Comparison of ENCODE assay signal across 9 cellular contexts in genomic region chr11:536841-537621, GRCh38. TPM values are rescaled to one million over a fixed set of nuclear protein-coding genes. Genes with fewer than 3 reads are reported as not detected.
DNase-seq lines count a peak whose midpoint lies in the region; ATAC-seq and TF ChIP-seq lines count a peak whose summit lies in the region.
"Had no signal": no experiment of that assay in that cellular context is flagged by ENCODE, and none has a peak within 500 bp of the region (broad histone marks: within the 10 kb centered on the region; RNA-seq: fewer than 3 reads in every experiment).

TSS of gene LRRC56 (plus strand) at chr11:537527. CDS start at chr11:540685, 3,158 bp downstream.

- DNase-seq in NT2/D1 (ENCODE audit: low read depth, low spot score), result peak; percentile 70
- peak; percentile 95 for DNase-seq in activated T-cell treated with anti-CD3 and anti-CD28 coated beads, Interleukin-2, amount 50 U/mL, for 1 hour
- peak; percentile 74 for DNase-seq in esophagus squamous epithelium (lab: John Stamatoyannopoulos, UW)
- DNase-seq in nephron progenitor cell, result peak; percentile 90

- H3K27me3 Mint-ChIP-seq in nephron progenitor cell (ENCODE audit: low read depth, poor library complexity), result peaks cover 27% of the 10 kb centered on the region
- H3K27me3 Mint-ChIP-seq in stimulated activated naive CD8-positive, alpha-beta T cell treated with anti-CD3 and anti-CD28 coated beads, Interleukin-15, Interleukin-2, amounts not matched to agents 100 ng/mL and 50 ng/mL, for 24 hours, result no peaks in the 10 kb centered on the region

- H3K27ac Mint-ChIP-seq in nephron progenitor cell, result no peak within 1 kb of the TSS
- H3K27ac Mint-ChIP-seq in stimulated activated naive CD8-positive, alpha-beta T cell treated with anti-CD3 and anti-CD28 coated beads, Interleukin-15, Interleukin-2, amounts not matched to agents 100 ng/mL and 50 ng/mL, for 24 hours, result peak within 1 kb of the TSS; percentile 93

- intact Hi-C loops in esophagus squamous epithelium (cut with DNase I), result no loop called here

- H3K4me2 ChIP-seq in BLaER1 treated with 17β-estradiol and CSF1 and Interleukin-3, amounts not matched to agents 10 nM and 100 nM, result peak within 1 kb of the TSS; percentile 89 to 100 (median 98)

- H3K9me3 Mint-ChIP-seq in nephron progenitor cell, result no peaks in the 10 kb centered on the region
- H3K9me3 Mint-ChIP-seq in stimulated activated naive CD8-positive, alpha-beta T cell treated with anti-CD3 and anti-CD28 coated beads, Interleukin-15, Interleukin-2, amounts not matched to agents 100 ng/mL and 50 ng/mL, for 24 hours, result no peaks in the 10 kb centered on the region

- peak within 1 kb of the TSS; percentile 78 to 97 (median 90) for H3K4me3 ChIP-seq in BLaER1 treated with 17β-estradiol and CSF1 and Interleukin-3, amounts not matched to agents 10 nM and 100 nM
- peak within 1 kb of the TSS; percentile 84 for H3K4me3 ChIP-seq in NT2/D1 (ENCODE audit: insufficient read length, low read depth)
- peak within 1 kb of the TSS; percentile 12 to 96 (median 92) for H3K4me3 ChIP-seq in esophagus squamous epithelium

- H3K4me1 ChIP-seq in BLaER1 treated with 17β-estradiol and CSF1 and Interleukin-3, amounts not matched to agents 10 nM and 100 nM, result peaks cover 46 to 70% (median 63%) of the 10 kb centered on the region in 10 experiments
- H3K4me1 ChIP-seq in NT2/D1 (ENCODE audit: insufficient read depth, insufficient read length) (peaks cover 33% of the 10 kb centered on the region), esophagus squamous epithelium (peaks cover 40 to 54% (median 46%) of the 10 kb centered on the region in 3 donors)

- H3K27me3 ChIP-seq in BLaER1 treated with 17β-estradiol and CSF1 and Interleukin-3, amounts not matched to agents 10 nM and 100 nM, result no peaks in the 10 kb centered on the region
- peaks cover 26% of the 10 kb centered on the region for H3K27me3 ChIP-seq in NT2/D1 (ENCODE audit: insufficient read depth, insufficient read length)
- no peaks in the 10 kb centered on the region for H3K27me3 ChIP-seq in esophagus squamous epithelium

- ATAC-seq in GM19328 (IDR thresholded peaks at IDR 0.05; ENCODE audit: unreplicated experiment) (peak; percentile 42), HG03521 (IDR thresholded peaks at IDR 0.05; ENCODE audit: unreplicated experiment) (peak; percentile 42)

- 4% methylated on average over 5 of the region's 93 CpGs; no CpG with 5 or more reads in 1 of the 2 donors for WGBS in esophagus squamous epithelium, 2 donors

- H3K9me3 ChIP-seq in BLaER1 treated with 17β-estradiol and CSF1 and Interleukin-3, amounts not matched to agents 10 nM and 100 nM (replicated peaks in 1 of 11), result no peaks in the 10 kb centered on the region
- H3K9me3 ChIP-seq in NT2/D1 (ENCODE audit: insufficient read depth, low read length) (no peaks in the 10 kb centered on the region), esophagus squamous epithelium (no peaks in the 10 kb centered on the region)

- TF ChIP-seq POLR2A in esophagus squamous epithelium (IDR thresholded peaks at IDR 0.05), result peak in 1 of 4 donors; percentile 28

- peak within 1 kb of the TSS; percentile 65 to 97 (median 94) for H3K27ac ChIP-seq in BLaER1 treated with 17β-estradiol and CSF1 and Interleukin-3, amounts not matched to agents 10 nM and 100 nM
- H3K27ac ChIP-seq in esophagus squamous epithelium, result peak within 1 kb of the TSS; percentile 78 to 98 (median 96)

- peaks cover 18 to 22% (median 20%) of the 10 kb centered on the region in 11 experiments for H3K36me3 ChIP-seq in BLaER1 treated with 17β-estradiol and CSF1 and Interleukin-3, amounts not matched to agents 10 nM and 100 nM
- peaks cover 24% of the 10 kb centered on the region for H3K36me3 ChIP-seq in NT2/D1 (ENCODE audit: insufficient read depth, insufficient read length, low read length)
- H3K36me3 ChIP-seq in esophagus squamous epithelium, result peaks cover 16 to 23% (median 18%) of the 10 kb centered on the region in 3 donors

- peak within 1 kb of the TSS; percentile 91 for H3K4me3 Mint-ChIP-seq in nephron progenitor cell
- peak within 1 kb of the TSS; percentile 92 for H3K4me3 Mint-ChIP-seq in stimulated activated naive CD8-positive, alpha-beta T cell treated with anti-CD3 and anti-CD28 coated beads, Interleukin-15, Interleukin-2, amounts not matched to agents 100 ng/mL and 50 ng/mL, for 24 hours

- TF ChIP-seq CTCF in esophagus squamous epithelium (IDR thresholded peaks at IDR 0.05) (no peak), nephron progenitor cell (IDR thresholded peaks at IDR 0.05) (no peak)

- peaks cover 25 to 35% (median 29%) of the 10 kb centered on the region in 11 experiments for H4K20me1 ChIP-seq in BLaER1 treated with 17β-estradiol and CSF1 and Interleukin-3, amounts not matched to agents 10 nM and 100 nM

- H3K9ac ChIP-seq in BLaER1 treated with 17β-estradiol and CSF1 and Interleukin-3, amounts not matched to agents 10 nM and 100 nM, result peak within 1 kb of the TSS; percentile 80 to 94 (median 88)
- H3K9ac ChIP-seq in NT2/D1 (ENCODE audit: insufficient read length, low read depth), result peak within 1 kb of the TSS; percentile 93

- H3K36me3 Mint-ChIP-seq in nephron progenitor cell (ENCODE audit: low read depth), result no peaks in the 10 kb centered on the region
- peaks cover 3% of the 10 kb centered on the region for H3K36me3 Mint-ChIP-seq in stimulated activated naive CD8-positive, alpha-beta T cell treated with anti-CD3 and anti-CD28 coated beads, Interleukin-15, Interleukin-2, amounts not matched to agents 100 ng/mL and 50 ng/mL, for 24 hours (ENCODE audit: low read depth)

- H3K4me1 Mint-ChIP-seq in nephron progenitor cell, result peaks cover 22% of the 10 kb centered on the region
- peaks cover 11% of the 10 kb centered on the region for H3K4me1 Mint-ChIP-seq in stimulated activated naive CD8-positive, alpha-beta T cell treated with anti-CD3 and anti-CD28 coated beads, Interleukin-15, Interleukin-2, amounts not matched to agents 100 ng/mL and 50 ng/mL, for 24 hours (ENCODE audit: low read depth)

RNA-seq across cellular contexts. Expression of gene LRRC56, which starts in this region (rescaled TPM):
- total RNA-seq in esophagus squamous epithelium, result 1 to 10 TPM in 2 of 4 donors, under 1 TPM in 2; 0.35 to 2.3 (median 1.2) TPM
- total RNA-seq: HT1080 had no signal

Comparison
In these comparisons a context has a peak if more than half of its experiments do, and no peak if none do; other contexts are left out.
1. Peak in every context shown above with its lines: DNase-seq, ATAC-seq, H3K4me3 ChIP-seq and H3K27ac ChIP-seq.